In the genomic region with DNA sequence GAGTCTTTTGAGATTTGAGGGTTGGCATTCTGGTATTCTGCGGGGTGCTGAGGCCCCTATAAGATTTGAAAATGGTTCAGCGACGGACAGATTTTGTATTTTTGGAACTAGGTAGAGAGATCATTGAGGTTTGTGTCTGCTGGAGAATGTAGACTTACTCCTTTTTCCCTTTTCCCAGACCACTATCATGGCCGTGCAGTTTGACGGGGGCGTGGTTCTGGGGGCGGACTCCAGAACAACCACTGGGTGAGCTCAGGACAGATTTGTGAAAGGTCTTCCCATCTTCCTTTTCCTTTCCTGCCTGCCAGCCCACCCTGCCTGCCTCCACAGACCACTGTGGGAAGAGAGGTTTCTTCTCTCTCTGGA, we compare ENCODE assay signal across 8 cellular contexts. TPM values are rescaled to one million over a fixed set of nuclear protein-coding genes. Genes with fewer than 3 reads are reported as not detected.
DNase-seq lines count a peak whose midpoint lies in the region; ATAC-seq and TF ChIP-seq lines count a peak whose summit lies in the region.

No MANE protein-coding gene starts in this region.

- CTCF ChIA-PET in CD8-positive, alpha-beta T cell (lab: Charles Lee): interaction anchor here (0.9 to 1.2 kb wide), 5 partner anchors 11 to 93 kb away, joined by 3 to 4 read pairs (median 3); partner anchors contain the start of genes ARRB2 and PLD2

- POLR2A ChIA-PET in CD8-positive, alpha-beta T cell (lab: Charles Lee): interaction anchor here (0.6 to 1.6 kb wide), 7 partner anchors 10 to 201 kb away, joined by 3 to 10 read pairs (median 4); partner anchors contain the start of genes INCA1, KIF1C, MINK1 and PLD2

- peaks cover 2% of the 10 kb centered on the region for H3K27me3 Mint-ChIP-seq in CD8-positive, alpha-beta T cell (ENCODE audit: low read depth)
- peaks cover 10% of the 10 kb centered on the region for H3K27me3 Mint-ChIP-seq in nephron (ENCODE audit: low read depth)

- no peaks in the 10 kb centered on the region for H3K9me3 Mint-ChIP-seq in CD8-positive, alpha-beta T cell
- H3K9me3 Mint-ChIP-seq in nephron: no peaks in the 10 kb centered on the region

- peak overlapping the region; percentile 53 for H3K27ac ChIP-seq in CD8-positive, alpha-beta T cell (ENCODE audit: low read depth, low read length)

- no peak for ATAC-seq in CD8-positive, alpha-beta T cell
- ATAC-seq in HG03432 (IDR thresholded peaks at IDR 0.05; ENCODE audit: unreplicated experiment) (peak; percentile 19), esophagus mucosa (peak; percentile 34), HG03139 (IDR thresholded peaks at IDR 0.05; ENCODE audit: unreplicated experiment) (no peak)

- no peaks in the 10 kb centered on the region for H3K9me3 ChIP-seq in CD8-positive, alpha-beta T cell (ENCODE audit: low read length)

- peak overlapping the region; percentile 97 for H3K27ac Mint-ChIP-seq in CD8-positive, alpha-beta T cell
- peak overlapping the region; percentile 83 to 97 (median 96) for H3K27ac Mint-ChIP-seq in nephron

- intact Hi-C loops in CD8-positive, alpha-beta T cell (cut with DNase I, micrococcal nuclease): loop anchor here (1.0 to 10.0 kb wide), 6 partner anchors 11 to 168 kb away; partner anchors contain the start of genes MED11 (in 2 of the 2), PLD2 (in 2 of the 2), ARRB2 (in 1 of the 2) and MINK1 (in 1 of the 2)

- TF ChIP-seq CTCF in CD8-positive, alpha-beta T cell (IDR thresholded peaks at IDR 0.05): no peak
- TF ChIP-seq CTCF in WI38 (IDR thresholded peaks at IDR 0.05; ENCODE audit: low read depth, low read length) (no peak), nephron (IDR thresholded peaks at IDR 0.05; ENCODE audit: unreplicated experiment in 3 of 3) (no peak)

- H3K36me3 Mint-ChIP-seq in CD8-positive, alpha-beta T cell: peaks cover 30% of the 10 kb centered on the region
- H3K36me3 Mint-ChIP-seq in nephron (ENCODE audit: low read depth): peaks cover 20% of the 10 kb centered on the region

- peak overlapping the region; percentile 70 for H3K4me3 ChIP-seq in CD8-positive, alpha-beta T cell (ENCODE audit: low read depth, low read length)
- peak overlapping the region; percentile 98 for H3K4me3 ChIP-seq in WI38 (ENCODE audit: low read depth, low read length)

- H3K4me1 ChIP-seq in CD8-positive, alpha-beta T cell (ENCODE audit: insufficient read depth, low read length): peaks cover 7% of the 10 kb centered on the region

- DNase-seq in CD8-positive, alpha-beta T cell: no peak
- DNase-seq in mucosa of gallbladder (ENCODE audit: low spot score): no peak
- DNase-seq in cerebellum (ENCODE audit: low spot score): no peak

- peaks cover 10% of the 10 kb centered on the region for H3K36me3 ChIP-seq in CD8-positive, alpha-beta T cell (ENCODE audit: insufficient read depth, low read length)

- H3K4me3 Mint-ChIP-seq in CD8-positive, alpha-beta T cell: peak overlapping the region; percentile 99
- peak overlapping the region; percentile 99 to 100 (median 100) for H3K4me3 Mint-ChIP-seq in nephron

- peaks cover 13% of the 10 kb centered on the region for H3K4me1 Mint-ChIP-seq in CD8-positive, alpha-beta T cell (ENCODE audit: low read depth)
- peaks cover 5% of the 10 kb centered on the region for H3K4me1 Mint-ChIP-seq in nephron

- no peaks in the 10 kb centered on the region for H3K27me3 ChIP-seq in CD8-positive, alpha-beta T cell (ENCODE audit: insufficient read depth, low read length)

RNA-seq across cellular contexts. Expression of gene PSMB6, which starts 0.6 kb away (rescaled TPM):
- total RNA-seq in CD8-positive, alpha-beta T cell: 10 to 100 TPM; 54.9 to 62.6 TPM
- total RNA-seq in esophagus mucosa (131 TPM), mucosa of gallbladder (104 TPM), cerebellum (47.1 TPM)

RNA-seq across cellular contexts. Expression of gene GLTPD2, which starts 7.8 kb away (rescaled TPM):
- total RNA-seq in CD8-positive, alpha-beta T cell: under 1 TPM in 1 of 2 experiments, not detected in 1; 0.33 TPM
- not detected for total RNA-seq in esophagus mucosa
- total RNA-seq in mucosa of gallbladder: 0.46 TPM
- not detected for total RNA-seq in cerebellum

RNA-seq across cellular contexts. Expression of gene VMO1, which starts 10.4 kb away (rescaled TPM):
- not detected for total RNA-seq in CD8-positive, alpha-beta T cell
- total RNA-seq in esophagus mucosa: 2.3 TPM
- 3.9 TPM for total RNA-seq in mucosa of gallbladder
- total RNA-seq in cerebellum: not detected

RNA-seq across cellular contexts. Expression of gene PLD2, which starts 10.4 kb away (rescaled TPM):
- total RNA-seq in CD8-positive, alpha-beta T cell: 10 to 100 TPM; 14.3 to 15.7 TPM
- total RNA-seq in esophagus mucosa (117 TPM), mucosa of gallbladder (48.7 TPM), cerebellum (12.1 TPM)

Comparison
In these comparisons a context has a peak if more than half of its experiments do, and no peak if none do; other contexts are left out.
1. ATAC-seq: peak in HG03432 (single experiment) and esophagus mucosa (single experiment); none in CD8-positive, alpha-beta T cell (single experiment) and HG03139 (single experiment).